In the genomic region with DNA sequence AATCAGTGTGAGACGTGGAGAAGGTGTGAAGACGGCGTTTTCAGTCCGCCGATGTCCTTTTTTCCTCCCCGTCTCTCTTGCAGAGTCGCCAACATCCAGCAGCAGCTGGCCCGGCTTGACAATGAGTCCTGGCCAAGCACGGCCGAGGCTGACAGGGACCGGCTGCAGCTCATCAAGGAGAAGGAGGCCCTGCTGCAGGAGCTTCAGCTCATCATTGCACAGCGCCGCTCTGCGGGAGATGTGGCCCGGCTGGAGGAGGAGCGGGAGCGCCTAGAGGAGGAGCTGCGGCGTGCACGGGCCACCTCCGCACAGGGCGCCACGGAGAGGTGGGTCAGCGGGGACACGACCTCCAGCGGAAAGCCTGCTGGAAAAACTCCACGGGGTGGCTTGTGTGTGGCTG, we compare ENCODE assay signal across 11 cellular contexts. TPM values are rescaled to one million over a fixed set of nuclear protein-coding genes. Genes with fewer than 3 reads are reported as not detected.
A peak's percentile ranks its signal among the peaks of the same experiment; 100 is the strongest.
DNase-seq lines count a peak whose midpoint lies in the region; ATAC-seq and TF ChIP-seq lines count a peak whose summit lies in the region.
"Had no signal": no experiment of that assay in that cellular context is flagged by ENCODE, and none has a peak within 500 bp of the region (broad histone marks: within the 10 kb centered on the region; RNA-seq: fewer than 3 reads in every experiment).

No MANE protein-coding gene starts in this region.

- no peaks in the 10 kb centered on the region for H3K9me3 ChIP-seq in left lung

- POLR2A ChIA-PET in GM10248 (lab: Yijun Ruan, JAX) = no interaction called here

- H3K36me3 ChIP-seq in left lung = peaks cover 0 to 9% of the 10 kb centered on the region in 2 donors

- no peaks in the 10 kb centered on the region for H3K27me3 ChIP-seq in left lung

- peak overlapping the region; percentile 48 for H3K27ac ChIP-seq in angular gyrus (ENCODE audit: low read depth, low read length)
- peak overlapping the region in 1 of 2 donors; percentile 45 for H3K27ac ChIP-seq in left lung
- H3K27ac ChIP-seq: PC-9 had no signal

- ATAC-seq in left lung = peak; percentile 47
- ATAC-seq in HG03378 (IDR thresholded peaks at IDR 0.05; ENCODE audit: unreplicated experiment) = no peak
- ATAC-seq: natural killer cell treated with Interleukin-12 subunit alpha and Interleukin-12 subunit beta and Interleukin-15 and Interleukin-18, amount 100 ng/mL, for 72 hours had no signal

- intact Hi-C loops in left lung (cut with DNase I) = loop anchor here in 1 of 2 donors (10.0 kb wide), 1 partner anchor 215 kb away; no protein-coding TSS in a partner anchor

- H3K4me3 ChIP-seq in left lung = no peak overlapping the region
- H3K4me3 ChIP-seq: PC-9 had no signal

- CTCF ChIA-PET in GM10248 (lab: Yijun Ruan, JAX) = interaction anchor here (1.0 to 13.2 kb wide), 3 partner anchors 10 to 114 kb away, joined by 3 to 305 read pairs (median 34); no protein-coding TSS in a partner anchor

- TF ChIP-seq CTCF in left lung (IDR thresholded peaks at IDR 0.05) (no peak), GM10248 (IDR thresholded peaks at IDR 0.05; ENCODE audit: control extremely low read depth, extremely low read depth, low read depth, missing control alignments) (no peak)

- peaks cover 0 to 11% of the 10 kb centered on the region in 2 donors for H3K4me1 ChIP-seq in left lung

- DNase-seq in KBM-7 = peak; percentile 78
- no peak for DNase-seq in left lung
- peak; percentile 48 for DNase-seq in superior temporal gyrus (ENCODE audit: extremely low spot score)
- no peak for DNase-seq in GM10248 (ENCODE audit: extremely low spot score)
- no peak for DNase-seq in H4 (ENCODE audit: low spot score)
- DNase-seq: activated effector memory CD4-positive, alpha-beta T cell treated with anti-CD3 and anti-CD28 coated beads, Interleukin-2, amount 50 U/mL, for 16 hours; PC-9; stimulated activated naive CD4-positive, alpha-beta T cell treated with Interleukin-2 at 50 U/mL for 16 hours had no signal

- in situ Hi-C loops in KBM-7 (cut with MboI; ENCODE audit: low pct_unique_long_range_greater_than_20kb, low sequenced_read_pairs) = loop anchor here (5.0 to 25.0 kb wide), 2 partner anchors 102 to 222 kb away; no protein-coding TSS in a partner anchor

RNA-seq across cellular contexts. Expression of a gene that starts 47.1 kb away (rescaled TPM):
- 10 to 100 TPM in 1 of 2 donors, 1 to 10 TPM in 1; 7.8 to 11.8 TPM for total RNA-seq in left lung
- total RNA-seq in H4 (2014; rRNA removed; shearing (Covaris generic)) = 6.9 TPM in 2 replicates
- total RNA-seq: natural killer cell treated with Interleukin-12 subunit alpha and Interleukin-12 subunit beta and Interleukin-15 and Interleukin-18, amount 100 ng/mL, for 72 hours had no signal

Comparison
In these comparisons a context has a peak if more than half of its experiments do, and no peak if none do; other contexts are left out.
1. DNase-seq: peak in KBM-7 (single experiment) and superior temporal gyrus (single experiment); none in left lung (0 of 2), GM10248 (single experiment) and H4 (single experiment).